ENCODE assay signal across 20 cellular contexts in the genomic region with DNA sequence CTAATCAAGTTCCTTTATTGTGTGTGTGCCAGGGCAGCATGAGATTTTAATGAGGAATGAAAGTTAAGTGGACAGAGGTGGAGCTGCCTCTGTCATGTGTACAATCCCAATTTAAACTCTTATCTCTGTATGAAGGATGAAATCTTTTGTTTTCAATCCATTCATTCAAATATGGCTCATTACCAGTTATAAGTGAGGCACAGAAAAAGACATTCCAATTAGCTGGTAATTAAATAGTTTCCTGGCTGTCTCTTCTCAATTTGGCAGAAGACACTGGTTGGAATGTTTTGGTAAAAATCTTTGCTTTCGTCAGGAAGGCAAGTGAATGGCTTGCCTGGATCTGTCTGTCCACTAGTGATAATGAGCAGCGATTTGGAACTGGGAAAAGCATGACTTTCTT.
"Had no signal": no experiment of that assay in that cellular context is flagged by ENCODE, and none has a peak within 500 bp of the region (broad histone marks: within the 10 kb centered on the region; RNA-seq: fewer than 3 reads in every experiment).

No MANE protein-coding gene starts in this region.

- DNase-seq: activated CD4-positive, alpha-beta T cell treated with anti-CD3 and anti-CD28 coated beads, Interleukin-2, amount 10 ng/mL, durations not matched to agents 24 days and 14 days; activated CD4-positive, alpha-beta T cell treated with anti-CD3 and anti-CD28 coated beads, Interleukin-2, amount 50 U/mL, for 4 hours; activated CD8-positive, alpha-beta T cell treated with anti-CD3 and anti-CD28 coated beads for 36 hours; activated gamma-delta T cell; activated naive CD4-positive, alpha-beta T cell treated with Interleukin-2 at 50 U/mL for 16 hours; activated naive CD8-positive, alpha-beta T cell treated with anti-CD3 and anti-CD28 coated beads, Interleukin-2, amount 10 ng/mL, durations not matched to agents 7 days and 5 days; activated T-cell treated with anti-CD3 and anti-CD28 coated beads, Interleukin-2, amount 50 U/mL, for 1 hour; amygdala; MM.1S; NCI-H1092 treated with DMSO at 0.1 percent for 48 hours; NCI-H1436; NCI-H187; NCI-H2029 treated with DMSO at 0.1 percent for 48 hours; NCI-H345; NCI-H510A treated with DMSO at 0.1 percent for 48 hours; NCI-H526 treated with DMSO at 0.1 percent for 48 hours; NCI-H82; NK-92 treated with Interleukin-12 subunit alpha and Interleukin-12 subunit beta, amount 100 ng/mL, for 24 hours; PC-3; Right ventricle myocardium superior had no signal
